Comparison of ENCODE assay signal across 27 cellular contexts in the genomic region with DNA sequence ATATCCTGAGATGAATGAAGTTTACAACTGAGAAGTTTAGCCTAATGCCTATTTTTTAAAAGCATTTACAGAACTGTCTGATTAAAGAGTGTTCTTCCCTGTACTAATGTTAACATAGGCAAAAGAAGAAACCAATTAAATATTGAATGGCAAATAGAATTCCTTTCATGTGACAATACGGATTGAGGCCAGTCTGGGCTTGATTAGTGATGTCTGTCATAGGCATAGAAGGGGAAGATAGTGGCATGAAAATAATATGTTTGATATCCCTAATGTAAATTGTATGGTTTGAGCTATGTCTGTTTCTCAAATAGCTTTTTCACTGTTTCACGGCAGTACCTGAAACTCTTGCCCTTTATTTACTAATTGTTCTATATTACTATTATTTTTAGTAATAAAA.
"Had no signal": no experiment of that assay in that cellular context is flagged by ENCODE, and none has a peak within 500 bp of the region (broad histone marks: within the 10 kb centered on the region; RNA-seq: fewer than 3 reads in every experiment).

No MANE protein-coding gene starts in this region.

- H3K27ac ChIP-seq: colonic mucosa, coronary artery, dorsolateral prefrontal cortex, epithelial cell of prostate, esophagus muscularis mucosa, esophagus squamous epithelium, foreskin keratinocyte, gastrocnemius medialis, gastroesophageal sphincter, heart left ventricle, heart right ventricle had no signal

- H3K4me3 ChIP-seq: colonic mucosa, coronary artery, dorsolateral prefrontal cortex, esophagus muscularis mucosa, esophagus squamous epithelium, gastrocnemius medialis, gastroesophageal sphincter, heart left ventricle, heart right ventricle had no signal

- H3K9me3 ChIP-seq: colonic mucosa, esophagus squamous epithelium, gastrocnemius medialis had no signal

- H3K4me1 ChIP-seq: colonic mucosa, esophagus muscularis mucosa, esophagus squamous epithelium, foreskin keratinocyte, gastrocnemius medialis, gastroesophageal sphincter had no signal

- H3K36me3 ChIP-seq: colonic mucosa, esophagus muscularis mucosa, esophagus squamous epithelium, gastrocnemius medialis, gastroesophageal sphincter, heart left ventricle, heart right ventricle had no signal

- H3K27me3 ChIP-seq: colonic mucosa, esophagus muscularis mucosa, esophagus squamous epithelium, foreskin keratinocyte, gastrocnemius medialis, gastroesophageal sphincter, heart left ventricle, heart right ventricle had no signal

- DNase-seq: colonic mucosa; dermis blood vessel endothelial cell; dorsolateral prefrontal cortex; effector CD4-positive, alpha-beta T cell; effector CD8-positive, alpha-beta T cell; effector memory CD4-positive, alpha-beta T cell; effector memory CD8-positive, alpha-beta T cell; endodermal cell; erythroblast; esophagus squamous epithelium; foreskin fibroblast; foreskin keratinocyte; foreskin melanocyte; gastrocnemius medialis; glutamatergic neuron; head of caudate nucleus; heart left ventricle; heart right ventricle had no signal

- ATAC-seq: effector memory CD8-positive, alpha-beta T cell; esophagus mucosa; foreskin keratinocyte; gastrocnemius medialis; gastroesophageal sphincter; heart left ventricle; heart right ventricle had no signal

- FAIRE-seq: colon, endometrium, endothelial cell of umbilical vein, frontal cortex had no signal
